In the genomic region with DNA sequence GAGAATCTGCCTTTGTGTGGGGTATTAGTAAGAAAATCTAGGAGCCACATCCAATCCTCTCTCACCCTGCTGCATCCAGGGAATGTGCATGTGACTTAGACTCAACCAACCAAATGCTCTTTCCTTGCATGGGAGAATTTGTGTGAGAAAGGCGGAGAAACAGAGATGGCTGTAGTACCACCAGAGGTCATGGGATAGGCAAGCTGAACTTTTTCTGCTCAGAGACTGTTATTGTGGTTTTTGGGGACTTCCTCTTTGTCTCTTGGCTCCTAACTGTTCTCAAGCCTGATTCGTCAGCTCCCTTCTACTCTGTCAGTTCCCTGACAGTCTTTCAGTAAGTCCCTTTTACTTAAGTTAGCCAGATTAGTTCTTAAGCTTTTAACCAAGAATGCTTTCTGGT, we compare ENCODE assay signal across 8 cellular contexts. TPM values are rescaled to one million over a fixed set of nuclear protein-coding genes. Genes with fewer than 3 reads are reported as not detected.
DNase-seq lines count a peak whose midpoint lies in the region; ATAC-seq and TF ChIP-seq lines count a peak whose summit lies in the region.
"Had no signal": no experiment of that assay in that cellular context is flagged by ENCODE, and none has a peak within 500 bp of the region (broad histone marks: within the 10 kb centered on the region; RNA-seq: fewer than 3 reads in every experiment).

No MANE protein-coding gene starts in this region.

- peak; percentile 70 for DNase-seq in germinal center (ENCODE audit: low spot score)
- DNase-seq in cerebellum (ENCODE audit: low spot score) = no peak
- DNase-seq in coronary artery (ENCODE audit: low spot score) = no peak
- no peak for DNase-seq in posterior cingulate gyrus

- peak; percentile 42; the same call in 1 of the 2 replicates for TF ChIP-seq POLR2A in Raji (IDR thresholded peaks at IDR 0.05; ENCODE audit: insufficient read depth, low read depth, low read length)

- TF ChIP-seq CTCF in coronary artery (IDR thresholded peaks at IDR 0.05) = no peak

- H3K27ac ChIP-seq in coronary artery = peak overlapping the region in 1 of 2 donors; percentile 2
- H3K27ac ChIP-seq: VCaP had no signal

- intact Hi-C loops in posterior cingulate gyrus (cut with DNase I) = loop anchor here (2.0 kb wide), 1 partner anchor 279 kb away; no protein-coding TSS in a partner anchor

- peak; percentile 49 for ATAC-seq in GM18867 (IDR thresholded peaks at IDR 0.05; ENCODE audit: unreplicated experiment)
- peak; percentile 52 for ATAC-seq in HG02885 (IDR thresholded peaks at IDR 0.05; ENCODE audit: poor library complexity, unreplicated experiment)

- H3K4me3 ChIP-seq in coronary artery = no peak overlapping the region

RNA-seq across cellular contexts. Expression of gene ZSCAN2, which starts 2.6 kb away (rescaled TPM):
- total RNA-seq in cerebellum = 24.3 TPM

RNA-seq across cellular contexts. Expression of gene WDR73, which starts 55.8 kb away (rescaled TPM):
- total RNA-seq in cerebellum = 34.4 TPM

RNA-seq across cellular contexts. Expression of gene NMB, which starts 59.7 kb away (rescaled TPM):
- 2.3 TPM for total RNA-seq in cerebellum
